Comparison of ENCODE assay signal across 22 cellular contexts in genomic region chr5:58855851-58856739, GRCh38.
A peak's percentile ranks its signal among the peaks of the same experiment; 100 is the strongest.
DNase-seq lines count a peak whose midpoint lies in the region; ATAC-seq, FAIRE-seq and TF ChIP-seq lines count a peak whose summit lies in the region.
"Had no signal": no experiment of that assay in that cellular context is flagged by ENCODE, and none has a peak within 500 bp of the region (broad histone marks: within the 10 kb centered on the region; RNA-seq: fewer than 3 reads in every experiment).

No MANE protein-coding gene starts in this region.

- peak; percentile 51 for ATAC-seq in GM19025 (IDR thresholded peaks at IDR 0.05; ENCODE audit: low read depth, unreplicated experiment)
- ATAC-seq in HG02610 (IDR thresholded peaks at IDR 0.05; ENCODE audit: unreplicated experiment): peak; percentile 53
- peak; percentile 50 to 84 (median 76) for ATAC-seq in pancreas
- ATAC-seq: psoas muscle had no signal

- H3K27me3 Mint-ChIP-seq in activated CD4-positive, alpha-beta memory T cell treated with anti-CD3 and anti-CD28 coated beads for 36 hours: peaks cover 18% of the 10 kb centered on the region

- no peak overlapping the region for H3K27ac ChIP-seq in pancreas
- H3K27ac ChIP-seq: cardiac muscle cell, psoas muscle, skin epidermis had no signal

- no peaks in the 10 kb centered on the region for H3K36me3 ChIP-seq in pancreas
- H3K36me3 ChIP-seq: cardiac muscle cell had no signal

- no peak for FAIRE-seq in pancreas (lab: Jason Lieb, UNC)

- TF ChIP-seq CTCF in pancreas (IDR thresholded peaks at IDR 0.05): no peak

- no peak overlapping the region for H3K4me3 Mint-ChIP-seq in activated CD4-positive, alpha-beta memory T cell treated with anti-CD3 and anti-CD28 coated beads for 36 hours
- H3K4me3 Mint-ChIP-seq: B cell, nephron had no signal

- peak; percentile 36 for DNase-seq in OCI-M1 (lab: John Stamatoyannopoulos, UW)
- no peak for DNase-seq in pancreas
- DNase-seq in HUDEP-2 (lab: John Stamatoyannopoulos, UW; ENCODE audit: unreplicated experiment in 76 of 76): no peak
- DNase-seq in activated CD4-positive, alpha-beta memory T cell treated with anti-CD3 and anti-CD28 coated beads for 36 hours: no peak
- no peak for DNase-seq in NCI-H2081 (lab: John Stamatoyannopoulos, UW)
- DNase-seq in AG08395 (ENCODE audit: low spot score): no peak
- DNase-seq: activated CD4-positive, alpha-beta T cell treated with anti-CD3 and anti-CD28 coated beads for 4 hours; Calu3; GOT3; Kasumi-1; midbrain; NCI-H1092; NCI-H2029 treated with DMSO at 0.1 percent for 48 hours; NCI-H510A treated with DMSO at 0.1 percent for 48 hours; psoas muscle had no signal

- no peaks in the 10 kb centered on the region for H3K9me3 ChIP-seq in pancreas
- H3K9me3 ChIP-seq: psoas muscle had no signal

- no peaks in the 10 kb centered on the region for H3K36me3 Mint-ChIP-seq in activated CD4-positive, alpha-beta memory T cell treated with anti-CD3 and anti-CD28 coated beads for 36 hours

- no peaks in the 10 kb centered on the region for H3K27me3 ChIP-seq in pancreas
- H3K27me3 ChIP-seq: cardiac muscle cell had no signal

- no peaks in the 10 kb centered on the region for H3K9me3 Mint-ChIP-seq in activated CD4-positive, alpha-beta memory T cell treated with anti-CD3 and anti-CD28 coated beads for 36 hours
- H3K9me3 Mint-ChIP-seq: activated T-helper 2 cell treated with anti-CD3 and anti-CD28 coated beads, Interferon-gamma antibody, Interleukin-2, Interleukin-4, amounts not matched to agents 10 μg/mL and 5 μg/mL and 100 μg/mL, durations not matched to agents 14 hours and 24 hours and 36 hours; nephron had no signal

- peaks cover 5% of the 10 kb centered on the region for H3K4me1 Mint-ChIP-seq in activated CD4-positive, alpha-beta memory T cell treated with anti-CD3 and anti-CD28 coated beads for 36 hours (ENCODE audit: low read depth)
- H3K4me1 Mint-ChIP-seq: B cell had no signal

- intact Hi-C loops in pancreas (cut with DNase I): no loop called here
- intact Hi-C loops in activated CD4-positive, alpha-beta memory T cell treated with anti-CD3 and anti-CD28 coated beads for 36 hours (cut with micrococcal nuclease): no loop called here

- POLR2A ChIA-PET in activated CD4-positive, alpha-beta memory T cell treated with anti-CD3 and anti-CD28 coated beads for 36 hours (lab: Charles Lee): no interaction called here

- CTCF ChIA-PET in activated CD4-positive, alpha-beta memory T cell treated with anti-CD3 and anti-CD28 coated beads for 36 hours (lab: Charles Lee): interaction anchor here (0.9 kb wide), 1 partner anchor 379 kb away, joined by 4 read pairs; no protein-coding TSS in a partner anchor

- H3K4me1 ChIP-seq in pancreas: peaks cover 0 to 16% (median 0%) of the 10 kb centered on the region in 3 donors
- H3K4me1 ChIP-seq: psoas muscle had no signal

- H3K4me3 ChIP-seq in pancreas: no peak overlapping the region
- H3K4me3 ChIP-seq: cardiac muscle cell, psoas muscle, skin epidermis had no signal

- WGBS in pancreas, 2 donors: 28 to 30% methylated on average over 8 of the region's 8 CpGs

- H3K27ac Mint-ChIP-seq in activated CD4-positive, alpha-beta memory T cell treated with anti-CD3 and anti-CD28 coated beads for 36 hours: no peak overlapping the region
- H3K27ac Mint-ChIP-seq: activated T-helper 2 cell treated with anti-CD3 and anti-CD28 coated beads, Interferon-gamma antibody, Interleukin-2, Interleukin-4, amounts not matched to agents 10 μg/mL and 5 μg/mL and 100 μg/mL, durations not matched to agents 14 hours and 24 hours and 36 hours; B cell had no signal
